ENCODE assay signal across 1 cellular context in genomic region chr16:8564934-8565345, GRCh38.
TF ChIP-seq lines count a peak whose summit lies in the region.

No MANE protein-coding gene starts in this region.

TF ChIP-seq in H1, 55 proteins besides CTCF, POLR2A, EP300 and RAD21 (continued from another document):
- no peak for TF ChIP-seq ATF2 (IDR thresholded peaks at IDR 0.05; ENCODE audit: low read length)
- no peak for TF ChIP-seq ZNF274 (IDR thresholded peaks at IDR 0.05; ENCODE audit: borderline replicate concordance, extremely low read depth, low read length)
- no peak for TF ChIP-seq JUN (IDR thresholded peaks at IDR 0.05; ENCODE audit: low read depth, low read length)
- no peak for TF ChIP-seq MAX (IDR thresholded peaks at IDR 0.05)
- no peak for TF ChIP-seq RFX5 (IDR thresholded peaks at IDR 0.05; ENCODE audit: borderline replicate concordance, low read depth, low read length)
- TF ChIP-seq MAFK (IDR thresholded peaks at IDR 0.05; ENCODE audit: low read depth, low read length) = no peak
- no peak for TF ChIP-seq KDM4A (IDR thresholded peaks at IDR 0.05; ENCODE audit: low read depth, low read length, severe bottlenecking)
